ENCODE assay signal across 17 cellular contexts in the genomic region with DNA sequence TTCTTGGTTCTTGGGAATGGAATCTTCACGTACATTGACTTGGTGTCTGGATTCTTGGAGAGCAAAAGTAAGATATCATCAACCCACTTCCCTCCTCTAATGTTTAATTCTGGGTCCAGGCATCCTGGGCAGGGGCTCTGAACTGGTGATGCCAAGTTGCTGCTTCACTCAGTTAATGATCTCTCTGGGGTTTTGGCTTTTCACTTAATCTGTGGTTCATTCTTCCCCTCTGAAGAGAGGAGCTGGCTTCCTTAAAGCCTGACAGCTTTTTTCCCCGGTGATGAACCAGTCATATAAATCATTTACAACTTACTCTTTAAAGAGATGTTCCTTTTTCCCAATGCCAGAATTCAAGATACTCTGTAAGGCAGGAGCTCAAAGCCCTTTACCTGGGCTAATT.
DNase-seq lines count a peak whose midpoint lies in the region; ATAC-seq and TF ChIP-seq lines count a peak whose summit lies in the region.
"Had no signal": no experiment of that assay in that cellular context is flagged by ENCODE, and none has a peak within 500 bp of the region (broad histone marks: within the 10 kb centered on the region; RNA-seq: fewer than 3 reads in every experiment).

No MANE protein-coding gene starts in this region.

- no peak for DNase-seq in CD14-positive monocyte (ENCODE audit: low spot score)
- DNase-seq in kidney tubule cell (ENCODE audit: low spot score) = peak; percentile 80
- DNase-seq in NCI-H2107 treated with DMSO at 0.1 percent for 48 hours (lab: John Stamatoyannopoulos, UW; ENCODE audit: unreplicated experiment) = no peak
- no peak for DNase-seq in cerebellar cortex (ENCODE audit: low spot score)
- DNase-seq: AML-193; Calu3; CD4-positive, CD25-positive, alpha-beta regulatory T cell; DMS79; NCI-H1092; NCI-H187; NCI-H2171; NCI-H774; SHP77 treated with DMSO at 0.1 percent for 48 hours had no signal

- H3K4me3 Mint-ChIP-seq in CD14-positive monocyte = no peak overlapping the region
- H3K4me3 Mint-ChIP-seq: CD4-positive, CD25-positive, alpha-beta regulatory T cell had no signal

- intact Hi-C loops in CD14-positive monocyte (cut with micrococcal nuclease) = loop anchor here in 1 of 2 donors (5.0 kb wide), 1 partner anchor 64 kb away; the partner anchor contains the start of gene ARHGAP26

- peak overlapping the region; percentile 80 to 99 (median 97) for H3K27ac Mint-ChIP-seq in CD14-positive monocyte
- H3K27ac Mint-ChIP-seq: CD4-positive, CD25-positive, alpha-beta regulatory T cell had no signal

- H3K9me3 Mint-ChIP-seq in CD14-positive monocyte = no peaks in the 10 kb centered on the region

- no peak for TF ChIP-seq CTCF in CD14-positive monocyte (IDR thresholded peaks at IDR 0.05)

- H3K4me1 Mint-ChIP-seq in CD14-positive monocyte = peaks cover 65% of the 10 kb centered on the region

- H3K36me3 Mint-ChIP-seq in CD14-positive monocyte = peaks cover 31 to 39% of the 10 kb centered on the region in 2 donors
- H3K36me3 Mint-ChIP-seq: CD4-positive, CD25-positive, alpha-beta regulatory T cell had no signal

- peak; percentile 81 for ATAC-seq in GM18909 (IDR thresholded peaks at IDR 0.05; ENCODE audit: poor library complexity, unreplicated experiment)
- peak; percentile 78 for ATAC-seq in HG03196 (IDR thresholded peaks at IDR 0.05; ENCODE audit: unreplicated experiment)
- ATAC-seq in HG02884 (IDR thresholded peaks at IDR 0.05; ENCODE audit: unreplicated experiment) = no peak
- ATAC-seq: GM12878 had no signal

- H3K27me3 Mint-ChIP-seq in CD14-positive monocyte (ENCODE audit: low read depth in 3 of 3) = no peaks in the 10 kb centered on the region
- H3K27me3 Mint-ChIP-seq: CD4-positive, CD25-positive, alpha-beta regulatory T cell had no signal
